16 cellular contexts compared by ENCODE assay signal in genomic region chr1:162250004-162250730, GRCh38.
"Had no signal": no experiment of that assay in that cellular context is flagged by ENCODE, and none has a peak within 500 bp of the region (broad histone marks: within the 10 kb centered on the region; RNA-seq: fewer than 3 reads in every experiment).

No MANE protein-coding gene starts in this region.

- H3K9me3 ChIP-seq: gastrocnemius medialis, heart left ventricle, left ventricle myocardium inferior had no signal

- H3K4me1 Mint-ChIP-seq: activated naive CD8-positive, alpha-beta T cell treated with anti-CD3 and anti-CD28 coated beads, Interleukin-2, amount 10 ng/mL, durations not matched to agents 7 days and 5 days; memory B cell had no signal

- H3K36me3 Mint-ChIP-seq: activated naive CD8-positive, alpha-beta T cell treated with anti-CD3 and anti-CD28 coated beads, Interleukin-2, amount 10 ng/mL, durations not matched to agents 7 days and 5 days; memory B cell; natural killer cell treated with Interleukin-12 subunit alpha and Interleukin-12 subunit beta and Interleukin-15 and Interleukin-18, amount 100 ng/mL, for 72 hours had no signal

- H3K4me1 ChIP-seq: gastrocnemius medialis had no signal

- H3K36me3 ChIP-seq: gastrocnemius medialis, heart left ventricle, left ventricle myocardium inferior had no signal

- H3K9me3 Mint-ChIP-seq: activated naive CD8-positive, alpha-beta T cell treated with anti-CD3 and anti-CD28 coated beads, Interleukin-2, amount 10 ng/mL, durations not matched to agents 7 days and 5 days; memory B cell; natural killer cell treated with Interleukin-12 subunit alpha and Interleukin-12 subunit beta and Interleukin-15 and Interleukin-18, amount 100 ng/mL, for 72 hours had no signal

- ATAC-seq: gastrocnemius medialis; heart left ventricle; natural killer cell treated with Interleukin-12 subunit alpha and Interleukin-12 subunit beta and Interleukin-15 and Interleukin-18, amount 100 ng/mL, for 72 hours had no signal

- H3K27ac ChIP-seq: gastrocnemius medialis, heart left ventricle, left ventricle myocardium inferior had no signal

- DNase-seq: activated CD4-positive, alpha-beta T cell treated with anti-CD3 and anti-CD28 coated beads for 1 hour; activated CD4-positive, alpha-beta T cell treated with anti-CD3 and anti-CD28 coated beads, Interleukin-2, amount 50 U/mL, for 4 hours; activated naive CD4-positive, alpha-beta T cell; activated naive CD8-positive, alpha-beta T cell treated with anti-CD3 and anti-CD28 coated beads, Interleukin-2, amount 10 ng/mL, durations not matched to agents 7 days and 5 days; activated T-cell treated with anti-CD3 and anti-CD28 coated beads for 4 hours; anterior cingulate cortex; dermis blood vessel endothelial cell; gastrocnemius medialis; heart left ventricle; left ventricle myocardium inferior; stimulated activated CD4-positive, alpha-beta T cell treated with anti-CD3 and anti-CD28 coated beads, Interleukin-12 subunit alpha, Interleukin-12 subunit beta, amount 100 ng/mL, for 4 hours; stimulated activated CD4-positive, alpha-beta T cell treated with anti-CD3 and anti-CD28 coated beads, Interleukin-2, amount 100 ng/mL, for 24 hours; T-helper 1 cell; T1000 had no signal

- H3K27me3 ChIP-seq: gastrocnemius medialis, heart left ventricle had no signal

- H3K4me3 Mint-ChIP-seq: activated naive CD8-positive, alpha-beta T cell treated with anti-CD3 and anti-CD28 coated beads, Interleukin-2, amount 10 ng/mL, durations not matched to agents 7 days and 5 days; memory B cell; natural killer cell treated with Interleukin-12 subunit alpha and Interleukin-12 subunit beta and Interleukin-15 and Interleukin-18, amount 100 ng/mL, for 72 hours had no signal

- H3K27ac Mint-ChIP-seq: activated naive CD8-positive, alpha-beta T cell treated with anti-CD3 and anti-CD28 coated beads, Interleukin-2, amount 10 ng/mL, durations not matched to agents 7 days and 5 days; memory B cell; natural killer cell treated with Interleukin-12 subunit alpha and Interleukin-12 subunit beta and Interleukin-15 and Interleukin-18, amount 100 ng/mL, for 72 hours had no signal

- H3K4me3 ChIP-seq: gastrocnemius medialis, heart left ventricle, left ventricle myocardium inferior had no signal
